In the genomic region with DNA sequence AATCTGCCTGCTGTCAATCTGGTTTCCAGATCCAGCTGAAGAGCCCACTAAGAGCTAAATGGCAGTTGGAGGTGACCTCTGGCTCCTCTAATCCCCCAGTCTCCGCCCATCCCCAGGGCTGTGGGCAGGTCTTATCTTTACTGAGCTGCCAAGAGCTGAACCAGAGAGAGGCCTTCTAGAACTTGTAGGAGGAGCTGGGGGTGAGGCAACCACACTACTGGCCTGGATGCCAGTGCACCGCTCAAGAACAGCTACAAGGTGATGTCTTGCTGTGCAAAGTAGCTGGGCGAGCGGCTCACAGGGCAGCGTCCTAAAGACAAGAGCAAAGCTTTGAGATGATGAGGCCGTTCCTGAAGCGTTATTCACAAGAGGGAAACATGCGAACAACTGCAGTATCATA, we compare ENCODE assay signal across 24 cellular contexts.
"Had no signal": no experiment of that assay in that cellular context is flagged by ENCODE, and none has a peak within 500 bp of the region (broad histone marks: within the 10 kb centered on the region; RNA-seq: fewer than 3 reads in every experiment).

No MANE protein-coding gene starts in this region.

- DNase-seq: activated CD4-positive, alpha-beta T cell treated with anti-CD3 and anti-CD28 coated beads for 1 hour; activated CD8-positive, alpha-beta memory T cell treated with anti-CD3 and anti-CD28 coated beads for 24 hours; activated CD8-positive, alpha-beta memory T cell treated with anti-CD3 and anti-CD28 coated beads, Interleukin-2, amount 50 U/mL, for 48 hours; activated effector memory CD4-positive, alpha-beta T cell treated with Interleukin-2 at 50 U/mL for 16 hours; activated naive CD4-positive, alpha-beta T cell treated with anti-CD3 and anti-CD28 coated beads, Interleukin-2, amount 50 U/mL, for 16 hours; activated T-cell treated with anti-CD3 and anti-CD28 coated beads, Interleukin-2, amount 50 U/mL, for 48 hours; brain microvascular endothelial cell; central memory CD4-positive, alpha-beta T cell; colonic mucosa; endodermal cell; foreskin fibroblast; left lung; midbrain; occipital lobe; stimulated activated CD4-positive, alpha-beta T cell treated with anti-CD3 and anti-CD28 coated beads, Interleukin-15, amount 100 ng/mL, for 24 hours; stimulated activated CD4-positive, alpha-beta T cell treated with anti-CD3 and anti-CD28 coated beads, Interleukin-2, amount 100 ng/mL, for 48 hours; stomach; trophoblast cell had no signal

- H3K27me3 Mint-ChIP-seq: progenitor cell of endocrine pancreas had no signal

- H3K27me3 ChIP-seq: brain microvascular endothelial cell, colonic mucosa, hepatocyte, left lung, stomach, vagina had no signal

- H3K4me3 ChIP-seq: colonic mucosa, hepatocyte, left lung, stomach, vagina had no signal

- FAIRE-seq: keratinocyte had no signal

- H3K4me1 Mint-ChIP-seq: nephron had no signal

- H3K4me1 ChIP-seq: colonic mucosa, left lung, stomach, vagina had no signal

- ATAC-seq: left lung had no signal

- H3K27ac Mint-ChIP-seq: endodermal cell, nephron, progenitor cell of endocrine pancreas had no signal

- H3K27ac ChIP-seq: brain microvascular endothelial cell, colonic mucosa, epithelial cell of prostate, hepatocyte, left lung, stomach, vagina had no signal

- H3K4me3 Mint-ChIP-seq: endodermal cell, nephron had no signal

- H3K9me3 ChIP-seq: colonic mucosa, left lung, stomach, vagina had no signal

- H3K36me3 ChIP-seq: brain microvascular endothelial cell, colonic mucosa, left lung, vagina had no signal
